ENCODE assay signal across 8 cellular contexts in genomic region chr12:13941258-13942249, GRCh38. TPM values are rescaled to one million over a fixed set of nuclear protein-coding genes. Genes with fewer than 3 reads are reported as not detected.
DNase-seq lines count a peak whose midpoint lies in the region; ATAC-seq and TF ChIP-seq lines count a peak whose summit lies in the region.

No MANE protein-coding gene starts in this region.

- peak; percentile 87 for ATAC-seq in HG03378 (IDR thresholded peaks at IDR 0.05; ENCODE audit: unreplicated experiment)

- peak; percentile 56 for TF ChIP-seq CTCF in GM13977 (IDR thresholded peaks at IDR 0.05; ENCODE audit: extremely low read depth, insufficient read depth, missing control alignments)

- in situ Hi-C loops in GM13977 (cut with MboI; ENCODE audit: low pct_unique_long_range_greater_than_20kb, low sequenced_read_pairs, unreplicated experiment), result no loop called here

- DNase-seq in Ammon's horn (ENCODE audit: low spot score), result peak; percentile 63
- DNase-seq in GM13977 (ENCODE audit: low spot score), result peak; percentile 38
- peak; percentile 29 for DNase-seq in NCI-H524 treated with DMSO at 0.1 percent for 48 hours (lab: John Stamatoyannopoulos, UW)
- peak; percentile 73 for DNase-seq in ecto neural progenitor cell (ENCODE audit: low spot score)
- DNase-seq in myocyte (ENCODE audit: low read depth), result peak; percentile 42
- DNase-seq in NCI-H510A (lab: John Stamatoyannopoulos, UW), result no peak
- DNase-seq in amniotic stem cell (lab: John Stamatoyannopoulos, UW), result no peak

RNA-seq across cellular contexts. Expression of gene GRIN2B, which starts 39.8 kb away (rescaled TPM):
- under 0.01 TPM in 1 of 2 replicates, not detected in the other for total RNA-seq in myocyte
- under 0.01 TPM for polyA plus RNA-seq in myocyte (2012)

Comparison
In these comparisons a context has a peak if more than half of its experiments do, and no peak if none do; other contexts are left out.
1. DNase-seq: peak in Ammon's horn (single experiment), GM13977 (single experiment), NCI-H524 treated with DMSO at 0.1 percent for 48 hours (single experiment), ecto neural progenitor cell (single experiment) and myocyte (single experiment); none in NCI-H510A (single experiment) and amniotic stem cell (single experiment).